ENCODE assay signal across 10 cellular contexts in genomic region chr19:2872175-2872574, GRCh38. TPM values are rescaled to one million over a fixed set of nuclear protein-coding genes. Genes with fewer than 3 reads are reported as not detected.
DNase-seq lines count a peak whose midpoint lies in the region; ATAC-seq and TF ChIP-seq lines count a peak whose summit lies in the region.
"Not testable (repeated sequence)": the region's sequence is repeated elsewhere in the genome, so short reads cannot be mapped to it uniquely, and the experiment has no call there.
"Had no signal": no experiment of that assay in that cellular context is flagged by ENCODE, and none has a peak within 500 bp of the region (broad histone marks: within the 10 kb centered on the region; RNA-seq: fewer than 3 reads in every experiment).

No MANE protein-coding gene starts in this region.

- not testable (repeated sequence) for H3K79me2 ChIP-seq in DOHH2 (ENCODE audit: control insufficient read depth, low read length)

- 0 out of 2 replicates have a peak overlapping the region, but pooled peaks have one; percentile 21 for H3K4me2 ChIP-seq in DOHH2 (ENCODE audit: low read length)

- H3K9me2 ChIP-seq in DOHH2 (replicated peaks; ENCODE audit: control insufficient read depth, low read length) = not testable (repeated sequence)

- intact Hi-C loops in left lung (cut with DNase I) = loop anchor here in 1 of 2 donors (10.0 kb wide), 1 partner anchor 227 kb away; no protein-coding TSS in a partner anchor
- intact Hi-C loops in gastrocnemius medialis (cut with DNase I; ENCODE audit: low total_unique reads); upper lobe of right lung (cut with DNase I): not testable (repeated sequence)

- not testable (repeated sequence) for ATAC-seq in RWPE2 (ENCODE audit: low read depth); left lung; gastrocnemius medialis; upper lobe of right lung

- not testable (repeated sequence) for H3K36me3 ChIP-seq in DOHH2 (ENCODE audit: control insufficient read depth, low read length); RWPE2 (ENCODE audit: low read depth); left lung; upper lobe of right lung
- H3K36me3 ChIP-seq in gastrocnemius medialis = peaks cover 0 to 10% of the 10 kb centered on the region in 2 donors

- not testable (repeated sequence) for H3F3A ChIP-seq in DOHH2 (ENCODE audit: control insufficient read depth, insufficient read depth)

- not testable (repeated sequence) for H4K20me1 ChIP-seq in DOHH2 (ENCODE audit: control insufficient read depth, insufficient read depth, low read depth, low read length)

- not testable (repeated sequence) for H3K4me3 ChIP-seq in DOHH2 (ENCODE audit: low read length); RWPE2 (ENCODE audit: severe bottlenecking); left lung; gastrocnemius medialis; upper lobe of right lung

- TF ChIP-seq POLR2A in gastrocnemius medialis (IDR thresholded peaks at IDR 0.05) = not testable (repeated sequence)

- not testable (repeated sequence) for DNase-seq in RWPE2 (ENCODE audit: low spot score); left lung; gastrocnemius medialis; upper lobe of right lung
- DNase-seq in activated CD8-positive, alpha-beta memory T cell treated with anti-CD3 and anti-CD28 coated beads, Interleukin-2, amount 50 U/mL, for 48 hours = peak; percentile 61
- peak; percentile 17 for DNase-seq in dermis blood vessel endothelial cell

- in situ Hi-C loops in gastrocnemius medialis (cut with MboI; ENCODE audit: low sequenced_read_pairs in 4 of 4) = loop anchor here in 1 of 4 donors (10.0 kb wide), 1 partner anchor 47 kb away; no protein-coding TSS in a partner anchor

- not testable (repeated sequence) for H3K4me1 ChIP-seq in DOHH2 (ENCODE audit: control insufficient read depth, low read length); RWPE2 (ENCODE audit: insufficient read depth, poor library complexity, severe bottlenecking); left lung; gastrocnemius medialis; upper lobe of right lung

- H3K27ac ChIP-seq in DOHH2 (ENCODE audit: low read depth, low read length); RWPE2 (ENCODE audit: poor library complexity, severe bottlenecking); left lung; gastrocnemius medialis; upper lobe of right lung: not testable (repeated sequence)

- TF ChIP-seq CTCF in DOHH2 (IDR thresholded peaks at IDR 0.05; ENCODE audit: low read depth, low read length, poor library complexity, severe bottlenecking) = not testable (repeated sequence)
- TF ChIP-seq CTCF in LNCAP (IDR thresholded peaks at IDR 0.05) (peak; percentile 22; the same call in 1 of the 2 replicates), RWPE2 (IDR thresholded peaks at IDR 0.05; ENCODE audit: poor library complexity, severe bottlenecking) (peak; percentile 46), left lung (IDR thresholded peaks at IDR 0.05) (peak; percentile 45 to 53), gastrocnemius medialis (IDR thresholded peaks at IDR 0.05 in 4 of 5, conservative IDR thresholded peaks at IDR 0.05 in 1 of 5) (peak in 4 of 5 experiments; percentile 6 to 27 (median 18)), upper lobe of right lung (IDR thresholded peaks at IDR 0.05) (peak; percentile 23)

- not testable (repeated sequence) for H3K27me3 ChIP-seq in DOHH2 (ENCODE audit: control insufficient read depth, low read length); RWPE2 (ENCODE audit: insufficient read depth, poor library complexity, severe bottlenecking); left lung; gastrocnemius medialis; upper lobe of right lung

- H3K9me3 ChIP-seq in DOHH2 (ENCODE audit: control insufficient read depth, insufficient read depth, low read length) (peaks cover 13% of the 10 kb centered on the region), left lung (peaks cover 0 to 19% of the 10 kb centered on the region in 2 donors), gastrocnemius medialis (peaks cover 7 to 13% (median 8%) of the 10 kb centered on the region in 3 donors)
- not testable (repeated sequence) for H3K9me3 ChIP-seq in RWPE2 (ENCODE audit: severe bottlenecking); upper lobe of right lung

RNA-seq across cellular contexts. Expression of gene ZNF556, which starts 5.0 kb away (rescaled TPM):
- total RNA-seq in dermis blood vessel endothelial cell = under 0.01 TPM in 1 of 2 replicates, not detected in the other
- total RNA-seq in left lung = not detected
- total RNA-seq in gastrocnemius medialis = under 1 TPM in 2 of 4 donors, not detected in 2; 0.26 to 0.34 TPM
- total RNA-seq in upper lobe of right lung = not detected
- total RNA-seq: activated naive CD8-positive, alpha-beta T cell treated with anti-CD3 and anti-CD28 coated beads, Interleukin-2, amount 10 ng/mL, durations not matched to agents 7 days and 5 days; left lobe of liver had no signal

RNA-seq across cellular contexts. Expression of gene ZNF57, which starts 28.6 kb away (rescaled TPM):
- total RNA-seq in dermis blood vessel endothelial cell (5.1 and 6.3 TPM in 2 replicates), left lung (1 to 10 TPM; 5.7 to 6.6 TPM), gastrocnemius medialis (1 to 10 TPM in 2 of 4 donors, under 1 TPM in 2; 0.44 to 2.1 (median 0.83) TPM), upper lobe of right lung (7.2 TPM)

RNA-seq across cellular contexts. Expression of gene ZNF555, which starts 30.9 kb away (rescaled TPM):
- total RNA-seq in dermis blood vessel endothelial cell = 7.9 and 9.7 TPM in 2 replicates
- total RNA-seq in left lung = 1 to 10 TPM; 6.2 to 6.6 TPM
- 1 to 10 TPM; 1.9 to 5.5 (median 2.7) TPM for total RNA-seq in gastrocnemius medialis
- total RNA-seq in upper lobe of right lung = 6.9 TPM

RNA-seq across cellular contexts. Expression of gene ZNF554, which starts 52.5 kb away (rescaled TPM):
- total RNA-seq in dermis blood vessel endothelial cell (3.1 and 4.9 TPM in 2 replicates), left lung (1 to 10 TPM; 2.1 to 4.1 TPM), gastrocnemius medialis (1 to 10 TPM; 2.1 to 5.3 (median 2.6) TPM), upper lobe of right lung (4.7 TPM)
